ENCODE assay signal across 9 cellular contexts in genomic region chr21:37009740-37010341, GRCh38. TPM values are rescaled to one million over a fixed set of nuclear protein-coding genes. Genes with fewer than 3 reads are reported as not detected.
DNase-seq lines count a peak whose midpoint lies in the region; ATAC-seq, FAIRE-seq and TF ChIP-seq lines count a peak whose summit lies in the region.
"Had no signal": no experiment of that assay in that cellular context is flagged by ENCODE, and none has a peak within 500 bp of the region (broad histone marks: within the 10 kb centered on the region; RNA-seq: fewer than 3 reads in every experiment).

No MANE protein-coding gene starts in this region.

- no peak for FAIRE-seq in D721Med (lab: Jason Lieb, UNC)

- H3K4me1 ChIP-seq in esophagus muscularis mucosa = peaks cover 13 to 27% (median 25%) of the 10 kb centered on the region in 4 donors

- H3K9me3 Mint-ChIP-seq in naive B cell = no peaks in the 10 kb centered on the region
- no peaks in the 10 kb centered on the region for H3K9me3 Mint-ChIP-seq in stimulated activated effector memory CD8-positive, alpha-beta T cell treated with anti-CD3 and anti-CD28 coated beads, Interleukin-12 subunit alpha, Interleukin-12 subunit beta, amount 100 ng/mL, for 72 hours

- no peak overlapping the region for H3K27ac ChIP-seq in esophagus muscularis mucosa (replicated peaks in 1 of 4)
- H3K27ac ChIP-seq: skin epidermis had no signal

- peak; percentile 83 for TF ChIP-seq RAD21 in Ishikawa (IDR thresholded peaks at IDR 0.05; ENCODE audit: low read depth)

- H3K4me3 ChIP-seq in esophagus muscularis mucosa = peak overlapping the region; percentile 28 to 40 (median 34)
- H3K4me3 ChIP-seq: skin epidermis had no signal

- H3K27me3 ChIP-seq in esophagus muscularis mucosa = peaks cover 0 to 87% (median 20%) of the 10 kb centered on the region in 4 donors

- H3K27me3 Mint-ChIP-seq in naive B cell = peaks cover 41 to 63% (median 53%) of the 10 kb centered on the region in 3 donors

- WGBS in esophagus muscularis mucosa = 21% methylated on average over 22 of the region's 30 CpGs

- intact Hi-C loops in esophagus muscularis mucosa (cut with DNase I) = loop anchor here (5.0 kb wide), 1 partner anchor 73 kb away; no protein-coding TSS in a partner anchor

- peak overlapping the region in 1 of 6 donors; percentile 11 for H3K27ac Mint-ChIP-seq in naive B cell
- no peak overlapping the region for H3K27ac Mint-ChIP-seq in stimulated activated effector memory CD8-positive, alpha-beta T cell treated with anti-CD3 and anti-CD28 coated beads, Interleukin-12 subunit alpha, Interleukin-12 subunit beta, amount 100 ng/mL, for 72 hours

- peak; percentile 82 for TF ChIP-seq CTCF in D721Med (IDR thresholded peaks at IDR 0.05; ENCODE audit: insufficient read depth, missing control alignments)
- TF ChIP-seq CTCF in esophagus muscularis mucosa (IDR thresholded peaks at IDR 0.05) = peak; percentile 76 to 87 (median 76)

- TF ChIP-seq EP300 in Ishikawa (IDR thresholded peaks at IDR 0.05; ENCODE audit: borderline replicate concordance) (no peak), esophagus muscularis mucosa (IDR thresholded peaks at IDR 0.05) (no peak)

- no peak for TF ChIP-seq POLR2A in esophagus muscularis mucosa (IDR thresholded peaks at IDR 0.05; ENCODE audit: low read depth)

- H3K4me3 Mint-ChIP-seq in naive B cell = peak overlapping the region; percentile 42 to 76 (median 68)
- H3K4me3 Mint-ChIP-seq in stimulated activated effector memory CD8-positive, alpha-beta T cell treated with anti-CD3 and anti-CD28 coated beads, Interleukin-12 subunit alpha, Interleukin-12 subunit beta, amount 100 ng/mL, for 72 hours = peak overlapping the region; percentile 60

- DNase-seq in D721Med (ENCODE audit: insufficient read length, low spot score) (peak; percentile 82), OCI-M1 (lab: John Stamatoyannopoulos, UW) (peak; percentile 96), esophagus muscularis mucosa (ENCODE audit: extremely low spot score) (peak; percentile 93), naive B cell (peak; percentile 59)
- peak; percentile 81 for DNase-seq in activated T-cell treated with anti-CD3 and anti-CD28 coated beads, Interleukin-2, amount 50 U/mL, for 1 hour
- peak; percentile 78 to 90 for DNase-seq in stimulated activated effector memory CD8-positive, alpha-beta T cell treated with anti-CD3 and anti-CD28 coated beads, Interleukin-12 subunit alpha, Interleukin-12 subunit beta, amount 100 ng/mL, for 72 hours (ENCODE audit: low spot score in 2 of 2)

- peaks cover 8 to 21% (median 12%) of the 10 kb centered on the region in 3 donors for H3K4me1 Mint-ChIP-seq in naive B cell
- H3K4me1 Mint-ChIP-seq in stimulated activated effector memory CD8-positive, alpha-beta T cell treated with anti-CD3 and anti-CD28 coated beads, Interleukin-12 subunit alpha, Interleukin-12 subunit beta, amount 100 ng/mL, for 72 hours = peaks cover 4% of the 10 kb centered on the region

- no peaks in the 10 kb centered on the region for H3K36me3 Mint-ChIP-seq in naive B cell
- H3K36me3 Mint-ChIP-seq in stimulated activated effector memory CD8-positive, alpha-beta T cell treated with anti-CD3 and anti-CD28 coated beads, Interleukin-12 subunit alpha, Interleukin-12 subunit beta, amount 100 ng/mL, for 72 hours = no peaks in the 10 kb centered on the region

- H3K9me3 ChIP-seq in esophagus muscularis mucosa = no peaks in the 10 kb centered on the region

- peak; percentile 85 for ATAC-seq in GM21528 (IDR thresholded peaks at IDR 0.05; ENCODE audit: low FRiP score, unreplicated experiment)
- peak; percentile 78 to 83 for ATAC-seq in naive B cell (ENCODE audit: low read depth in 2 of 2)
- ATAC-seq in stimulated activated effector memory CD8-positive, alpha-beta T cell treated with anti-CD3 and anti-CD28 coated beads, Interleukin-12 subunit alpha, Interleukin-12 subunit beta, amount 100 ng/mL, for 72 hours = peak; percentile 94

- no peaks in the 10 kb centered on the region for H3K36me3 ChIP-seq in esophagus muscularis mucosa

TF ChIP-seq in Ishikawa, 13 proteins besides CTCF, POLR2A, EP300 and RAD21:
- TF ChIP-seq FOXM1 (IDR thresholded peaks at IDR 0.05; ENCODE audit: borderline replicate concordance, low read depth) (no peak), CREB1 (IDR thresholded peaks at IDR 0.05; ENCODE audit: low read depth) (no peak), TAF1 (IDR thresholded peaks at IDR 0.05; ENCODE audit: low read depth) (no peak; the same call in 1 of the 2 replicates), NFIC (IDR thresholded peaks at IDR 0.05) (no peak), REST (IDR thresholded peaks at IDR 0.05; ENCODE audit: low read depth) (no peak)
- TF ChIP-seq, protein P1, sequence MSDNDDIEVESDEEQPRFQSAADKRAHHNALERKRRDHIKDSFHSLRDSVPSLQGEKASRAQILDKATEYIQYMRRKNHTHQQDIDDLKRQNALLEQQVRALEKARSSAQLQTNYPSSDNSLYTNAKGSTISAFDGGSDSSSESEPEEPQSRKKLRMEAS (IDR thresholded peaks at IDR 0.05) = peak; percentile 44; the same call in 1 of the 2 replicates

RNA-seq across cellular contexts. Expression of gene RIPPLY3, which starts 3.3 kb away (rescaled TPM):
- not detected for total RNA-seq in esophagus muscularis mucosa
- polyA plus RNA-seq in naive B cell (ENCODE audit: low read depth in 6 of 6) = not detected

RNA-seq across cellular contexts. Expression of gene HLCS, which starts 43.4 kb away (rescaled TPM):
- 10 to 100 TPM; 15.9 to 25.3 (median 22.0) TPM for total RNA-seq in esophagus muscularis mucosa
- polyA plus RNA-seq in naive B cell (ENCODE audit: low read depth in 6 of 6) = 1 to 10 TPM; 5.5 to 8.4 (median 7.3) TPM
